Comparison of ENCODE assay signal across 1 cellular context in genomic region chr3:128946411-128946810, GRCh38.
TF ChIP-seq lines count a peak whose summit lies in the region.

No MANE protein-coding gene starts in this region.

TF ChIP-seq in IMR-90, 13 proteins besides CTCF, POLR2A, EP300 and RAD21 (continued from another document):
- TF ChIP-seq ELK1 (IDR thresholded peaks at IDR 0.05; ENCODE audit: borderline replicate concordance, low read depth, low read length), result no peak
- TF ChIP-seq MAFK (IDR thresholded peaks at IDR 0.05; ENCODE audit: low read depth, low read length), result no peak
- no peak for TF ChIP-seq SMC3 (IDR thresholded peaks at IDR 0.05; ENCODE audit: low read depth, low read length)
